21 cellular contexts compared by ENCODE assay signal in the genomic region with DNA sequence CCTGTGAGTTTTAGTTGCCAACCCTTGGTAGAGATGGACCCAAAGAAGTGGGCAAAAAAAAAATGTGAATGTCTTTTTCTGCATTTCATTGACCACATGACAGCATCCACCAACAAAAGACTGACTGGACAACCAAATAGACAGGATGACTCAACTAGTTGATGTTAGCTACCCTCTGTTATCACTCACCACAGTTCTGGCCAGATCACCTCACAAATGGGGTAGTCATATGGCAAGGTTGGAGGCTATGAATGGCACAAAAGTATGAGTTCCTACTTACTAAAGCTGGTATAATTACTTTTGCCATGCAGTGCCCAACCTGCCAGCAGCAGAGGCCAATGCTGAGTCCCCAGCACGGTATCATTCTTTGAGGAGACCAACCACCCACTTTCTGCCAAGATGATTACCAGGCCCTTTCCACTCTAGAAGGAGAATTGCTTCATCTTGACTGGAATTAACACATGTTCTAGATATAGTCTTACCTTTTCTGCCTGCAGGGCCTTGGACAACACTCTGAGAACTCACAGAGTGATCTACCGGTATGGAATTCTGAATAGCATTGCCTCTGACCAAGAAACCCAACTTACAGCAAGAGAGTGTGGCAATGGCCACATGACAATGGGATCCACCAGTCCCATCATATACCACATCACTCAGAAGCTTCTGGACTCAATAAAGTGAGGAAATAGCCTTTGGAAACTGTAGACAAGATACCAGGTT. TPM values are rescaled to one million over a fixed set of nuclear protein-coding genes. Genes with fewer than 3 reads are reported as not detected.
"Had no signal": no experiment of that assay in that cellular context is flagged by ENCODE, and none has a peak within 500 bp of the region (broad histone marks: within the 10 kb centered on the region; RNA-seq: fewer than 3 reads in every experiment).

No MANE protein-coding gene starts in this region.

- H3K27ac ChIP-seq: left lung, upper lobe of left lung had no signal

- H3K4me3 Mint-ChIP-seq: activated B cell treated with CpG ODN at 0.5 μM for 24 hours; activated CD4-positive, alpha-beta T cell treated with anti-CD3 and anti-CD28 coated beads, Interleukin-2, amount 10 ng/mL, durations not matched to agents 24 days and 14 days; activated naive CD4-positive, alpha-beta T cell treated with anti-CD3 and anti-CD28 coated beads, Interleukin-2, amount 50 U/mL, for 24 hours; activated T-helper 17 cell treated with anti-CD3 and anti-CD28 coated beads, Interleukin-2, amount 50 U/mL, for 72 hours; brain; nephron progenitor cell; T-cell had no signal

- H3K4me3 ChIP-seq: left lung, upper lobe of left lung had no signal

- H3K9me3 Mint-ChIP-seq: activated B cell treated with CpG ODN at 0.5 μM for 24 hours; activated CD4-positive, alpha-beta T cell treated with anti-CD3 and anti-CD28 coated beads, Interleukin-2, amount 10 ng/mL, durations not matched to agents 24 days and 14 days; activated naive CD4-positive, alpha-beta T cell treated with anti-CD3 and anti-CD28 coated beads, Interleukin-2, amount 50 U/mL, for 24 hours; activated T-helper 17 cell treated with anti-CD3 and anti-CD28 coated beads, Interleukin-2, amount 50 U/mL, for 72 hours; brain; T-cell had no signal

- H3K9me3 ChIP-seq: left lung, upper lobe of left lung had no signal

- H3K4me1 ChIP-seq: left lung, upper lobe of left lung had no signal

- FAIRE-seq: islet of Langerhans had no signal

- H3K36me3 Mint-ChIP-seq: activated naive CD4-positive, alpha-beta T cell treated with anti-CD3 and anti-CD28 coated beads, Interleukin-2, amount 50 U/mL, for 24 hours; brain; T-cell had no signal

- ATAC-seq: activated T-helper 17 cell treated with anti-CD3 and anti-CD28 coated beads, Interleukin-2, amount 50 U/mL, for 72 hours; left lung; sciatic nerve; T-cell had no signal

- H3K4me1 Mint-ChIP-seq: activated B cell treated with CpG ODN at 0.5 μM for 24 hours; activated CD4-positive, alpha-beta T cell treated with anti-CD3 and anti-CD28 coated beads, Interleukin-2, amount 10 ng/mL, durations not matched to agents 24 days and 14 days; activated naive CD4-positive, alpha-beta T cell treated with anti-CD3 and anti-CD28 coated beads, Interleukin-2, amount 50 U/mL, for 24 hours; activated T-helper 17 cell treated with anti-CD3 and anti-CD28 coated beads, Interleukin-2, amount 50 U/mL, for 72 hours; brain; nephron progenitor cell; T-cell had no signal

- H3K36me3 ChIP-seq: left lung, upper lobe of left lung had no signal

- H3K27ac Mint-ChIP-seq: activated B cell treated with CpG ODN at 0.5 μM for 24 hours; activated CD4-positive, alpha-beta T cell treated with anti-CD3 and anti-CD28 coated beads, Interleukin-2, amount 10 ng/mL, durations not matched to agents 24 days and 14 days; activated naive CD4-positive, alpha-beta T cell treated with anti-CD3 and anti-CD28 coated beads, Interleukin-2, amount 50 U/mL, for 24 hours; activated T-helper 17 cell treated with anti-CD3 and anti-CD28 coated beads, Interleukin-2, amount 50 U/mL, for 72 hours; brain; nephron progenitor cell; T-cell had no signal

- H3K27me3 ChIP-seq: left lung, upper lobe of left lung had no signal

- DNase-seq: activated B cell treated with CpG ODN at 0.5 μM for 24 hours; activated CD4-positive, alpha-beta T cell treated with anti-CD3 and anti-CD28 coated beads, Interleukin-2, amount 10 ng/mL, durations not matched to agents 24 days and 14 days; activated T-cell treated with anti-CD3 and anti-CD28 coated beads for 4 hours; amniotic stem cell; effector memory CD4-positive, alpha-beta T cell; erythroblast; foreskin fibroblast; glutamatergic neuron; left lung; mesenchymal stem cell; nephron progenitor cell; stimulated activated CD4-positive, alpha-beta T cell treated with anti-CD3 and anti-CD28 coated beads, Interleukin-2, amount 100 ng/mL, for 24 hours; stimulated activated naive CD4-positive, alpha-beta T cell treated with Interleukin-2 at 50 U/mL for 16 hours; T-cell; upper lobe of left lung had no signal

RNA-seq across cellular contexts. Expression of a gene that starts 20.1 kb away (rescaled TPM):
- total RNA-seq: activated CD8-positive, alpha-beta memory T cell treated with anti-CD3 and anti-CD28 coated beads for 36 hours; activated T-helper 17 cell treated with anti-CD3 and anti-CD28 coated beads, Interleukin-2, amount 50 U/mL, for 72 hours had no signal
